ENCODE assay signal across 33 cellular contexts in the genomic region with DNA sequence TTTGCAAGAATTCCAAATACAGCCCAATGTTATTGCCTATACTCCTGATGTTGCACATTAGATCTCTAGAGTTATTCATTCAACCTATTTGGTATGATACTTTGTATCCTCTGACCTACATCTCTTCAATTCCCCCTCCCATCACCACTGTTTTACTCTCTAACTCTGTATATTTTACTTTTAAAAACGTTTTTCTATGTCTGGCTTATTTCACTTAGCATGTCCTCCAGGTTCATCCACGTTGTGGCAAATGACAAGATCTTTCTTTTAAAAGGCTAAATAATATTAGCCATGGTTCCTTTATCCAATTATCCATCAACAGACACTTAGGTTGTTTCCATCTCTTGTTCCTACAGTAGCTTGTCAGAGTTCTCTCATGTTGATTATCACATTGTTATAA.
DNase-seq lines count a peak whose midpoint lies in the region; ATAC-seq and TF ChIP-seq lines count a peak whose summit lies in the region.
"Had no signal": no experiment of that assay in that cellular context is flagged by ENCODE, and none has a peak within 500 bp of the region (broad histone marks: within the 10 kb centered on the region; RNA-seq: fewer than 3 reads in every experiment).

No MANE protein-coding gene starts in this region.

- H3K18ac ChIP-seq in IMR-90 (ENCODE audit: low read depth, low read length) = no peak overlapping the region

- no peak overlapping the region for H3K4me3 ChIP-seq in IMR-90 (ENCODE audit: insufficient read depth, low read depth, low read length)
- H3K4me3 ChIP-seq in adipocyte (ENCODE audit: low read length) = peak overlapping the region; percentile 19
- H3K4me3 ChIP-seq: A549; BLaER1; BLaER1 treated with 17β-estradiol and CSF1 and Interleukin-3, amounts not matched to agents 10 nM and 100 nM had no signal

- no peak overlapping the region for H2AK9ac ChIP-seq in IMR-90 (replicated peaks; ENCODE audit: low read depth, low read length, poor library complexity)

- no peak overlapping the region for H3K14ac ChIP-seq in IMR-90 (replicated peaks; ENCODE audit: low read depth, low read length)

- H2BK20ac ChIP-seq in IMR-90 (ENCODE audit: low read depth, low read length) = peak overlapping the region; percentile 8; the same call in 1 of the 2 replicates

- no peaks in the 10 kb centered on the region for H3K27me3 Mint-ChIP-seq in endothelial cell (ENCODE audit: unreplicated experiment)
- H3K27me3 Mint-ChIP-seq: B cell; CD4-positive, CD25-positive, alpha-beta regulatory T cell had no signal

- TF ChIP-seq POLR2A in IMR-90 (IDR thresholded peaks at IDR 0.05; ENCODE audit: low read depth, low read length) = no peak

- no peaks in the 10 kb centered on the region for H4K20me1 ChIP-seq in IMR-90 (ENCODE audit: insufficient read depth, low read length)
- H4K20me1 ChIP-seq: BLaER1; BLaER1 treated with 17β-estradiol and CSF1 and Interleukin-3, amounts not matched to agents 10 nM and 100 nM had no signal

- POLR2A ChIA-PET in IMR-90 (lab: Charles Lee; ENCODE audit: unreplicated experiment) = no interaction called here

- H4K91ac ChIP-seq in IMR-90 (ENCODE audit: insufficient read depth, low read depth, low read length) = no peak overlapping the region

- no peak for TF ChIP-seq RAD21 in IMR-90 (IDR thresholded peaks at IDR 0.05; ENCODE audit: low read length)

- dilution Hi-C loops in IMR-90 (cut with HindIII; ENCODE audit: low sequenced_read_pairs, unreplicated experiment) = no loop called here

- H3K9ac ChIP-seq in IMR-90 (ENCODE audit: low read depth, low read length) (no peak overlapping the region), adipocyte (ENCODE audit: low read length) (no peak overlapping the region)
- H3K9ac ChIP-seq: BLaER1; BLaER1 treated with 17β-estradiol and CSF1 and Interleukin-3, amounts not matched to agents 10 nM and 100 nM had no signal

- H3K4me1 ChIP-seq in IMR-90 (ENCODE audit: control insufficient read depth, insufficient read depth, low read length) = peaks cover 6% of the 10 kb centered on the region; the same call in 1 of the 2 replicates
- H3K4me1 ChIP-seq in adipocyte (ENCODE audit: control insufficient read depth, insufficient read depth, low read length) = peaks cover 45% of the 10 kb centered on the region
- H3K4me1 ChIP-seq: A549, BE2C, BLaER1, Caco-2 had no signal

- H3K79me1 ChIP-seq in IMR-90 (ENCODE audit: low read depth in 1 of 2, low read length in 2 of 2) = no peaks in the 10 kb centered on the region

- no peak overlapping the region for H4K5ac ChIP-seq in IMR-90 (ENCODE audit: low read depth, low read length)

- CTCF ChIA-PET in IMR-90 (lab: Yijun Ruan, JAX) = no interaction called here

- H3K9me1 ChIP-seq in IMR-90 (ENCODE audit: insufficient read depth, low read length) = no peaks in the 10 kb centered on the region; the same call in none of the 2 replicates

- H3K36me3 Mint-ChIP-seq in endothelial cell (ENCODE audit: low read depth, unreplicated experiment) = no peaks in the 10 kb centered on the region
- H3K36me3 Mint-ChIP-seq: CD14-positive monocyte; CD4-positive, alpha-beta memory T cell; CD4-positive, CD25-positive, alpha-beta regulatory T cell; CD8-positive, alpha-beta memory T cell; CD8-positive, alpha-beta T cell had no signal

- no peak overlapping the region for H3K23ac ChIP-seq in IMR-90 (ENCODE audit: low read depth, low read length)

- H3K9me3 ChIP-seq in IMR-90 (ENCODE audit: control insufficient read depth, insufficient read depth, low read length) (no peaks in the 10 kb centered on the region), adipocyte (ENCODE audit: control insufficient read depth, low read length) (no peaks in the 10 kb centered on the region)
- H3K9me3 ChIP-seq: A549; BE2C; BLaER1; BLaER1 treated with 17β-estradiol and CSF1 and Interleukin-3, amounts not matched to agents 10 nM and 100 nM; Caco-2 had no signal

- H2AK5ac ChIP-seq in IMR-90 (ENCODE audit: low read depth, low read length) = no peak overlapping the region

- H3K9me3 Mint-ChIP-seq in endothelial cell (ENCODE audit: unreplicated experiment) = no peaks in the 10 kb centered on the region
- H3K9me3 Mint-ChIP-seq: CD4-positive, alpha-beta T cell; CD8-positive, alpha-beta T cell had no signal

- H4K8ac ChIP-seq in IMR-90 (ENCODE audit: low read depth in 2 of 2, low read length in 2 of 2) = no peak overlapping the region

- TF ChIP-seq CTCF in IMR-90 (conservative IDR thresholded peaks at IDR 0.05; ENCODE audit: low read depth, low read length) (no peak), endothelial cell (IDR thresholded peaks at IDR 0.05; ENCODE audit: unreplicated experiment) (no peak)

- H3K27me3 ChIP-seq in IMR-90 (ENCODE audit: control insufficient read depth, insufficient read depth, low read length) = no peaks in the 10 kb centered on the region
- no peaks in the 10 kb centered on the region for H3K27me3 ChIP-seq in adipocyte (replicated peaks; ENCODE audit: control insufficient read depth, insufficient read depth, low read length)
- H3K27me3 ChIP-seq: BE2C; BLaER1; BLaER1 treated with 17β-estradiol and CSF1 and Interleukin-3, amounts not matched to agents 10 nM and 100 nM had no signal

- H2AFZ ChIP-seq in IMR-90 (replicated peaks; ENCODE audit: low read length, poor library complexity) = no peak overlapping the region

- no peak overlapping the region for H2BK5ac ChIP-seq in IMR-90 (ENCODE audit: low read depth, low read length, poor library complexity, severe bottlenecking)

- no peak overlapping the region for H3K56ac ChIP-seq in IMR-90 (ENCODE audit: extremely low read depth, insufficient read depth, low read length)

- H3K4ac ChIP-seq in IMR-90 (ENCODE audit: low read depth, low read length) = no peak overlapping the region

- H2BK15ac ChIP-seq in IMR-90 (ENCODE audit: low read depth, low read length) = no peak overlapping the region

- H3K4me2 ChIP-seq in IMR-90 (ENCODE audit: low read depth, low read length) = no peak overlapping the region
- H3K4me2 ChIP-seq: A549; BLaER1; BLaER1 treated with 17β-estradiol and CSF1 and Interleukin-3, amounts not matched to agents 10 nM and 100 nM had no signal

- BruUV-seq in IMR-90 (replicated peaks; lab: Mats Ljungman, UMichigan) = no TSS peak

- no peak overlapping the region for H2BK120ac ChIP-seq in IMR-90 (ENCODE audit: low read depth, low read length)

- H3K36me3 ChIP-seq in IMR-90 (ENCODE audit: control insufficient read depth, insufficient read depth, low read length) (no peaks in the 10 kb centered on the region), adipocyte (ENCODE audit: control insufficient read depth, insufficient read depth, low read length, severe bottlenecking) (no peaks in the 10 kb centered on the region)
- H3K36me3 ChIP-seq: BE2C; BLaER1; BLaER1 treated with 17β-estradiol and CSF1 and Interleukin-3, amounts not matched to agents 10 nM and 100 nM had no signal

- DNase-seq in IMR-90 (no peak), SK-N-DZ (ENCODE audit: low spot score) (peak; percentile 94), adipocyte (ENCODE audit: low read depth) (no peak), endothelial cell (ENCODE audit: low spot score) (no peak), NCI-H1694 treated with DMSO at 0.1 percent for 48 hours (lab: John Stamatoyannopoulos, UW) (no peak), GF-D8 (lab: John Stamatoyannopoulos, UW) (no peak)
- DNase-seq: 8988T; ACHN; AML-193; BE2C; C1 segment of cervical spinal cord; Caco-2; Calu3; CD4-positive, alpha-beta memory T cell; CD4-positive, alpha-beta T cell; CD4-positive, CD25-positive, alpha-beta regulatory T cell; CD8-positive, alpha-beta memory T cell; CD8-positive, alpha-beta T cell; COR-L47; DMS 273 treated with DMSO at 0.1 percent for 48 hours; DMS153; DMS53; DMS79; DMS79 treated with DMSO at 0.1 percent for 48 hours; DND-41; EL had no signal

- H3K27ac ChIP-seq in IMR-90 (ENCODE audit: insufficient read depth, low read length) = no peak overlapping the region
- H3K27ac ChIP-seq: 22Rv1; A549; BLaER1; BLaER1 treated with 17β-estradiol and CSF1 and Interleukin-3, amounts not matched to agents 10 nM and 100 nM; C4-2B had no signal

- H3K4me3 Mint-ChIP-seq in endothelial cell (ENCODE audit: unreplicated experiment) = no peak overlapping the region
- H3K4me3 Mint-ChIP-seq: B cell; CD14-positive monocyte; CD4-positive, alpha-beta memory T cell; CD4-positive, alpha-beta T cell; CD4-positive, CD25-positive, alpha-beta regulatory T cell; CD8-positive, alpha-beta memory T cell; CD8-positive, alpha-beta T cell had no signal

- H3K27ac Mint-ChIP-seq in endothelial cell (ENCODE audit: unreplicated experiment) = no peak overlapping the region
- H3K27ac Mint-ChIP-seq: B cell; CD14-positive monocyte; CD4-positive, alpha-beta memory T cell; CD4-positive, alpha-beta T cell; CD4-positive, CD25-positive, alpha-beta regulatory T cell; CD8-positive, alpha-beta memory T cell; CD8-positive, alpha-beta T cell had no signal

- intact Hi-C loops in IMR-90 (cut with micrococcal nuclease) = no loop called here

- in situ Hi-C loops in IMR-90 (cut with MboI; ENCODE audit: low sequenced_read_pairs) = no loop called here

- no peak for ATAC-seq in IMR-90 (ENCODE audit: low read depth)
- ATAC-seq: A549; CD8-positive, alpha-beta T cell had no signal

- no peaks in the 10 kb centered on the region for H3K4me1 Mint-ChIP-seq in endothelial cell (ENCODE audit: unreplicated experiment)
- H3K4me1 Mint-ChIP-seq: B cell; CD14-positive monocyte; CD4-positive, alpha-beta memory T cell; CD4-positive, CD25-positive, alpha-beta regulatory T cell; CD8-positive, alpha-beta memory T cell had no signal

- WGBS in IMR-90 (ENCODE audit: extremely low coverage in 2 of 2, insufficient read length in 1 of 2), 2 experiments = 0% methylated on average over 1 of the region's 2 CpGs; no CpG with 5 or more reads in 1 of the 2 experiments

TF ChIP-seq in IMR-90, 13 proteins besides CTCF, POLR2A, EP300 and RAD21 (continues in another document):
- TF ChIP-seq, protein P1, sequence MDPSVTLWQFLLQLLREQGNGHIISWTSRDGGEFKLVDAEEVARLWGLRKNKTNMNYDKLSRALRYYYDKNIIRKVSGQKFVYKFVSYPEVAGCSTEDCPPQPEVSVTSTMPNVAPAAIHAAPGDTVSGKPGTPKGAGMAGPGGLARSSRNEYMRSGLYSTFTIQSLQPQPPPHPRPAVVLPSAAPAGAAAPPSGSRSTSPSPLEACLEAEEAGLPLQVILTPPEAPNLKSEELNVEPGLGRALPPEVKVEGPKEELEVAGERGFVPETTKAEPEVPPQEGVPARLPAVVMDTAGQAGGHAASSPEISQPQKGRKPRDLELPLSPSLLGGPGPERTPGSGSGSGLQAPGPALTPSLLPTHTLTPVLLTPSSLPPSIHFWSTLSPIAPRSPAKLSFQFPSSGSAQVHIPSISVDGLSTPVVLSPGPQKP (IDR thresholded peaks at IDR 0.05; ENCODE audit: borderline replicate concordance, low read depth, low read length) = no peak
- TF ChIP-seq RCOR1 (IDR thresholded peaks at IDR 0.05; ENCODE audit: insufficient replicate concordance, low read length) (no peak), NFE2L2 (IDR thresholded peaks at IDR 0.05; ENCODE audit: low read depth, low read length) (no peak), CEBPB (IDR thresholded peaks at IDR 0.05; ENCODE audit: low read depth, low read length) (no peak), BHLHE40 (IDR thresholded peaks at IDR 0.05; ENCODE audit: low read depth, low read length) (no peak), MXI1 (IDR thresholded peaks at IDR 0.05; ENCODE audit: borderline replicate concordance, low read depth, low read length) (no peak), MAFK (IDR thresholded peaks at IDR 0.05; ENCODE audit: low read depth, low read length) (no peak), FOS (IDR thresholded peaks at IDR 0.05; ENCODE audit: low read depth, low read length) (no peak)
